8 cellular contexts compared by ENCODE assay signal in the genomic region with DNA sequence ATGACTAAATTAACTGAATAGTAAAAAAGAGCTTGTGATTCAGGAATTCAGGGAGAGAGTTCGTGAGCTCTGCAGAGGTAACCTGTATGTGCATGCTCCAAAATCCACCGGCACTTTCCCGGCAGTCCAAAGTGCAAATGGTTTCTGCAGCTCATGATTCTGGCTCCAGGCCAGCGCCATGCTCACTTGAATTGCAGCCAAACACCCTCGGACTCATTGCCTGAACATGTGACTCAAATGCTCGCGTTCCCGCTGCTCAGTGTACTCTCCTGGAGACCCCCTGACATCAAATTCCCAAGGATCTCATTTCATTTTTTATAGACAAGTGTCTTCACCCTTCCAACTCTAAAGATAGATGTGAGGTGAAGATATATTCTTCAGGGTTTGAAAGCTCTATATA. TPM values are rescaled to one million over a fixed set of nuclear protein-coding genes. Genes with fewer than 3 reads are reported as not detected.
DNase-seq lines count a peak whose midpoint lies in the region; ATAC-seq and TF ChIP-seq lines count a peak whose summit lies in the region.

No MANE protein-coding gene starts in this region.

- DNase-seq in DMS 273 (lab: John Stamatoyannopoulos, UW; ENCODE audit: unreplicated experiment): peak; percentile 79
- DNase-seq in NCI-H345 treated with DMSO at 0.1 percent for 48 hours (lab: John Stamatoyannopoulos, UW; ENCODE audit: unreplicated experiment): peak; percentile 50
- no peak for DNase-seq in coronary artery (ENCODE audit: low spot score)
- DNase-seq in stimulated activated naive CD8-positive, alpha-beta T cell treated with anti-CD3 and anti-CD28 coated beads, Interleukin-15, amount 100 ng/mL, for 72 hours: no peak
- DNase-seq in T-cell: no peak
- DNase-seq in T-helper 1 cell: no peak

- H3K4me3 Mint-ChIP-seq in nephron: peak overlapping the region in 1 of 3 experiments; percentile 33
- no peak overlapping the region for H3K4me3 Mint-ChIP-seq in stimulated activated naive CD8-positive, alpha-beta T cell treated with anti-CD3 and anti-CD28 coated beads, Interleukin-15, amount 100 ng/mL, for 72 hours
- H3K4me3 Mint-ChIP-seq in T-cell: no peak overlapping the region

- CTCF ChIA-PET in T-cell (lab: Charles Lee): no interaction called here

- H3K4me3 ChIP-seq in coronary artery: peak overlapping the region; percentile 17

- H3K27ac ChIP-seq in coronary artery: no peak overlapping the region

- H3K4me1 Mint-ChIP-seq in nephron (peaks cover 25% of the 10 kb centered on the region), T-cell (no peaks in the 10 kb centered on the region)
- H3K4me1 Mint-ChIP-seq in stimulated activated naive CD8-positive, alpha-beta T cell treated with anti-CD3 and anti-CD28 coated beads, Interleukin-15, amount 100 ng/mL, for 72 hours: no peaks in the 10 kb centered on the region

- POLR2A ChIA-PET in T-cell (lab: Charles Lee): no interaction called here

- TF ChIP-seq CTCF in coronary artery (IDR thresholded peaks at IDR 0.05) (no peak), nephron (IDR thresholded peaks at IDR 0.05; ENCODE audit: unreplicated experiment in 3 of 3) (no peak)

- H3K27ac Mint-ChIP-seq in nephron: peak overlapping the region; percentile 70 to 86 (median 85)
- H3K27ac Mint-ChIP-seq in stimulated activated naive CD8-positive, alpha-beta T cell treated with anti-CD3 and anti-CD28 coated beads, Interleukin-15, amount 100 ng/mL, for 72 hours: no peak overlapping the region
- H3K27ac Mint-ChIP-seq in T-cell: no peak overlapping the region

- ATAC-seq in HG03097 (IDR thresholded peaks at IDR 0.05; ENCODE audit: low FRiP score, unreplicated experiment): no peak
- no peak for ATAC-seq in stimulated activated naive CD8-positive, alpha-beta T cell treated with anti-CD3 and anti-CD28 coated beads, Interleukin-15, amount 100 ng/mL, for 72 hours
- ATAC-seq in T-cell (replicated peaks in 1 of 4): no peak

- H3K27me3 Mint-ChIP-seq in nephron (ENCODE audit: low read depth): no peaks in the 10 kb centered on the region
- peaks cover 12% of the 10 kb centered on the region for H3K27me3 Mint-ChIP-seq in stimulated activated naive CD8-positive, alpha-beta T cell treated with anti-CD3 and anti-CD28 coated beads, Interleukin-15, amount 100 ng/mL, for 72 hours
- peaks cover 15 to 23% of the 10 kb centered on the region in 2 donors for H3K27me3 Mint-ChIP-seq in T-cell

- H3K9me3 Mint-ChIP-seq in nephron (peaks cover 6% of the 10 kb centered on the region), T-cell (no peaks in the 10 kb centered on the region)
- peaks cover 0 to 8% of the 10 kb centered on the region in 2 donors for H3K9me3 Mint-ChIP-seq in stimulated activated naive CD8-positive, alpha-beta T cell treated with anti-CD3 and anti-CD28 coated beads, Interleukin-15, amount 100 ng/mL, for 72 hours

- H3K36me3 Mint-ChIP-seq in nephron (ENCODE audit: low read depth): no peaks in the 10 kb centered on the region
- no peaks in the 10 kb centered on the region for H3K36me3 Mint-ChIP-seq in T-cell

RNA-seq across cellular contexts. Expression of a gene that starts 44.1 kb away (rescaled TPM):
- under 1 TPM in 4 of 5 donors, not detected in 1; 0.23 to 0.60 (median 0.27) TPM for total RNA-seq in T-cell

Comparison
In these comparisons a context has a peak if more than half of its experiments do, and no peak if none do; other contexts are left out.
1. DNase-seq: peak in DMS 273 (single experiment) and NCI-H345 treated with DMSO at 0.1 percent for 48 hours (single experiment); none in coronary artery (single experiment), stimulated activated naive CD8-positive, alpha-beta T cell treated with anti-CD3 and anti-CD28 coated beads, Interleukin-15, amount 100 ng/mL, for 72 hours (0 of 2), T-cell (0 of 34) and T-helper 1 cell (0 of 5).
2. H3K27ac Mint-ChIP-seq: peak in nephron (3 of 3); none in stimulated activated naive CD8-positive, alpha-beta T cell treated with anti-CD3 and anti-CD28 coated beads, Interleukin-15, amount 100 ng/mL, for 72 hours (0 of 2) and T-cell (0 of 2).